Comparison of ENCODE assay signal across 30 cellular contexts in genomic region chr20:63227260-63227659, GRCh38. TPM values are rescaled to one million over a fixed set of nuclear protein-coding genes. Genes with fewer than 3 reads are reported as not detected.
DNase-seq lines count a peak whose midpoint lies in the region; ATAC-seq, FAIRE-seq and TF ChIP-seq lines count a peak whose summit lies in the region.
"Had no signal": no experiment of that assay in that cellular context is flagged by ENCODE, and none has a peak within 500 bp of the region (broad histone marks: within the 10 kb centered on the region; RNA-seq: fewer than 3 reads in every experiment).

No MANE protein-coding gene starts in this region.

- POLR2A ChIA-PET in A549 (lab: Yijun Ruan, JAX): no interaction called here

- H3K4me3 ChIP-seq in A549 (no peak overlapping the region), astrocyte (ENCODE audit: insufficient read depth, low read depth, low read length) (no peak overlapping the region), mesenchymal stem cell (ENCODE audit: insufficient read depth in 1 of 2, low read depth in 1 of 2, low read length in 2 of 2) (no peak overlapping the region), trophoblast cell (ENCODE audit: low read depth, low read length) (no peak overlapping the region)
- H3K4me3 ChIP-seq: BLaER1, GM12878 had no signal

- H3K27me3 ChIP-seq in astrocyte (ENCODE audit: insufficient read depth, low read length): no peaks in the 10 kb centered on the region
- H3K27me3 ChIP-seq in mesenchymal stem cell (ENCODE audit: control insufficient read depth in 1 of 2, insufficient read depth in 1 of 2, low read length in 2 of 2): peaks cover 0 to 29% of the 10 kb centered on the region in 2 experiments
- no peaks in the 10 kb centered on the region for H3K27me3 ChIP-seq in trophoblast cell (ENCODE audit: insufficient read depth, low read length)
- H3K27me3 ChIP-seq: BE2C had no signal

- H3K79me1 ChIP-seq in mesenchymal stem cell (replicated peaks; ENCODE audit: low read length, poor library complexity, severe bottlenecking): no peaks in the 10 kb centered on the region
- H3K79me1 ChIP-seq in trophoblast cell (ENCODE audit: low read length): peaks cover 52% of the 10 kb centered on the region

- H3K4me1 ChIP-seq in A549: peaks cover 81% of the 10 kb centered on the region
- H3K4me1 ChIP-seq in astrocyte (ENCODE audit: insufficient read depth, low read length): peaks cover 48% of the 10 kb centered on the region
- H3K4me1 ChIP-seq in mesenchymal stem cell (ENCODE audit: control insufficient read depth, insufficient read depth, low read depth, low read length): peaks cover 55% of the 10 kb centered on the region
- peaks cover 58 to 59% of the 10 kb centered on the region in 2 experiments for H3K4me1 ChIP-seq in trophoblast cell (ENCODE audit: control insufficient read depth in 1 of 2, insufficient read depth in 2 of 2, low read length in 2 of 2)

- H3K14ac ChIP-seq in mesenchymal stem cell (ENCODE audit: low read length in 2 of 2) (no peak overlapping the region), trophoblast cell (ENCODE audit: low read length) (no peak overlapping the region)

- H3K36me3 ChIP-seq in astrocyte (ENCODE audit: insufficient read depth, low read length) (no peaks in the 10 kb centered on the region), mesenchymal stem cell (ENCODE audit: control insufficient read depth in 1 of 2, insufficient read depth in 2 of 2, low read depth in 1 of 2, low read length in 2 of 2) (no peaks in the 10 kb centered on the region), trophoblast cell (ENCODE audit: control insufficient read depth in 1 of 2, insufficient read depth in 2 of 2, low read length in 2 of 2) (no peaks in the 10 kb centered on the region)
- H3K36me3 ChIP-seq: BE2C, BLaER1 had no signal

- H2BK15ac ChIP-seq in mesenchymal stem cell (ENCODE audit: low read depth, poor library complexity, severe bottlenecking): no peak overlapping the region

- TF ChIP-seq CTCF in A549 (IDR thresholded peaks at IDR 0.05) (no peak), astrocyte (IDR thresholded peaks at IDR 0.05; ENCODE audit: insufficient read depth, low read depth, low read length) (no peak)

- H4K91ac ChIP-seq in mesenchymal stem cell (ENCODE audit: low read length) (no peak overlapping the region), trophoblast cell (ENCODE audit: low read depth, low read length) (peak overlapping the region; percentile 95)

- TF ChIP-seq POLR2A in A549 (IDR thresholded peaks at IDR 0.05; ENCODE audit: low read length): no peak

- no peak for TF ChIP-seq EP300 in A549 (IDR thresholded peaks at IDR 0.05)

- H3K79me2 ChIP-seq in astrocyte (ENCODE audit: insufficient read depth, low read length) (no peaks in the 10 kb centered on the region), trophoblast cell (ENCODE audit: control insufficient read depth, insufficient read depth, low read length, poor library complexity) (peaks cover 15% of the 10 kb centered on the region)

- H3K4ac ChIP-seq in mesenchymal stem cell (ENCODE audit: low read depth in 1 of 2, low read length in 2 of 2) (no peak overlapping the region), trophoblast cell (ENCODE audit: low read depth, low read length) (no peak overlapping the region)

- H3K4me2 ChIP-seq in A549: no peak overlapping the region
- H3K4me2 ChIP-seq in astrocyte (ENCODE audit: low read length): no peak overlapping the region
- H3K4me2 ChIP-seq in mesenchymal stem cell (ENCODE audit: low read length, poor library complexity, severe bottlenecking): no peak overlapping the region
- no peak overlapping the region for H3K4me2 ChIP-seq in trophoblast cell (ENCODE audit: low read length)
- H3K4me2 ChIP-seq: BLaER1 had no signal

- H3K27ac ChIP-seq in A549 (peak overlapping the region; percentile 89 to 99; a peak in 5 of 6 replicates), astrocyte (ENCODE audit: low read depth, low read length) (no peak overlapping the region), mesenchymal stem cell (ENCODE audit: low read length, poor library complexity, severe bottlenecking) (no peak overlapping the region), trophoblast cell (ENCODE audit: low read depth, low read length) (peak overlapping the region; percentile 84)
- H3K27ac ChIP-seq: 22Rv1, BLaER1 had no signal

- H3K9ac ChIP-seq in astrocyte (ENCODE audit: low read length): no peak overlapping the region
- H3K9ac ChIP-seq in mesenchymal stem cell (ENCODE audit: low read length): no peak overlapping the region
- no peak overlapping the region for H3K9ac ChIP-seq in trophoblast cell (ENCODE audit: low read length)
- H3K9ac ChIP-seq: BLaER1 had no signal

- no peak overlapping the region for H4K8ac ChIP-seq in mesenchymal stem cell (ENCODE audit: low read length)
- H4K8ac ChIP-seq in trophoblast cell (ENCODE audit: low read depth, low read length): no peak overlapping the region

- peak overlapping the region; percentile 6 for H3K4me3 Mint-ChIP-seq in astrocyte (ENCODE audit: unreplicated experiment)
- H3K4me3 Mint-ChIP-seq in effector memory CD8-positive, alpha-beta T cell: no peak overlapping the region
- H3K4me3 Mint-ChIP-seq in T-helper 2 cell treated with Interferon-gamma antibody and Interleukin-4, amounts not matched to agents 5 μg/mL and 100 μg/mL, for 36 hours: no peak overlapping the region
- H3K4me3 Mint-ChIP-seq: CD14-positive monocyte; CD4-positive, alpha-beta memory T cell; CD4-positive, CD25-positive, alpha-beta regulatory T cell; CD8-positive, alpha-beta memory T cell had no signal

- DNase-seq in A549 (ENCODE audit: low read depth in 1 of 2, low spot score in 1 of 2): no peak
- no peak for DNase-seq in astrocyte (ENCODE audit: low read depth)
- DNase-seq in mesenchymal stem cell: no peak
- no peak for DNase-seq in trophoblast cell
- no peak for DNase-seq in effector memory CD8-positive, alpha-beta T cell
- no peak for DNase-seq in T-helper 2 cell treated with Interferon-gamma antibody and Interleukin-4, amounts not matched to agents 5 μg/mL and 100 μg/mL, for 36 hours (ENCODE audit: low spot score)
- DNase-seq: ACHN; BE2C; C1 segment of cervical spinal cord; CD4-positive, CD25-positive, alpha-beta regulatory T cell; CD8-positive, alpha-beta memory T cell; COR-L47; DMS 273 treated with DMSO at 0.1 percent for 48 hours; DMS153; DMS53; DMS79; DND-41; EL; GDM1 had no signal

- FAIRE-seq in A549 (lab: Jason Lieb, UNC) (no peak), astrocyte (lab: Jason Lieb, UNC) (no peak)
- FAIRE-seq: GM12878, GM12892, GM18507 had no signal

- ATAC-seq in A549 (no peak), GM21381 (IDR thresholded peaks at IDR 0.05; ENCODE audit: unreplicated experiment) (no peak)
- ATAC-seq in effector memory CD8-positive, alpha-beta T cell (replicated peaks): no peak
- ATAC-seq: GM12878 had no signal

- H3K18ac ChIP-seq in mesenchymal stem cell (ENCODE audit: low read depth in 1 of 2, low read length in 2 of 2) (no peak overlapping the region), trophoblast cell (ENCODE audit: low read length) (no peak overlapping the region)

- no peak overlapping the region for H4K12ac ChIP-seq in trophoblast cell (ENCODE audit: low read depth, low read length)

- H3K9me3 Mint-ChIP-seq in astrocyte (ENCODE audit: unreplicated experiment): no peaks in the 10 kb centered on the region
- H3K9me3 Mint-ChIP-seq in effector memory CD8-positive, alpha-beta T cell: no peaks in the 10 kb centered on the region
- H3K9me3 Mint-ChIP-seq in T-helper 2 cell treated with Interferon-gamma antibody and Interleukin-4, amounts not matched to agents 5 μg/mL and 100 μg/mL, for 36 hours: no peaks in the 10 kb centered on the region
- H3K9me3 Mint-ChIP-seq: CD4-positive, CD25-positive, alpha-beta regulatory T cell; CD8-positive, alpha-beta memory T cell had no signal

- H3K27me3 Mint-ChIP-seq in astrocyte (ENCODE audit: low read depth, unreplicated experiment): no peaks in the 10 kb centered on the region
- peaks cover 35 to 45% of the 10 kb centered on the region in 2 donors for H3K27me3 Mint-ChIP-seq in effector memory CD8-positive, alpha-beta T cell
- peaks cover 32% of the 10 kb centered on the region for H3K27me3 Mint-ChIP-seq in T-helper 2 cell treated with Interferon-gamma antibody and Interleukin-4, amounts not matched to agents 5 μg/mL and 100 μg/mL, for 36 hours (ENCODE audit: low read depth)

- H3K27ac Mint-ChIP-seq in astrocyte (ENCODE audit: unreplicated experiment): peak overlapping the region; percentile 72
- no peak overlapping the region for H3K27ac Mint-ChIP-seq in effector memory CD8-positive, alpha-beta T cell
- no peak overlapping the region for H3K27ac Mint-ChIP-seq in T-helper 2 cell treated with Interferon-gamma antibody and Interleukin-4, amounts not matched to agents 5 μg/mL and 100 μg/mL, for 36 hours
- H3K27ac Mint-ChIP-seq: CD14-positive monocyte; CD4-positive, alpha-beta memory T cell; CD4-positive, CD25-positive, alpha-beta regulatory T cell had no signal

- H2AK5ac ChIP-seq in mesenchymal stem cell (ENCODE audit: low read length, severe bottlenecking) (peak overlapping the region; percentile 92), trophoblast cell (ENCODE audit: low read length) (no peak overlapping the region)

- H3K36me3 Mint-ChIP-seq in astrocyte (ENCODE audit: low read depth, unreplicated experiment): no peaks in the 10 kb centered on the region
- H3K36me3 Mint-ChIP-seq in effector memory CD8-positive, alpha-beta T cell (ENCODE audit: insufficient read depth): no peaks in the 10 kb centered on the region
- H3K36me3 Mint-ChIP-seq in T-helper 2 cell treated with Interferon-gamma antibody and Interleukin-4, amounts not matched to agents 5 μg/mL and 100 μg/mL, for 36 hours (ENCODE audit: low read depth): no peaks in the 10 kb centered on the region
- H3K36me3 Mint-ChIP-seq: CD14-positive monocyte; CD4-positive, alpha-beta memory T cell; CD4-positive, CD25-positive, alpha-beta regulatory T cell; CD8-positive, alpha-beta memory T cell had no signal

- 98% methylated on average over 3 of the region's 5 CpGs for WGBS in A549 (ENCODE audit: missing lambda C conversion rate)
- 95% methylated on average over 5 of the region's 5 CpGs for WGBS in mesenchymal stem cell
- WGBS in trophoblast cell (ENCODE audit: extremely low coverage, insufficient coverage, insufficient read length): no CpG with 5 or more reads among the region's 5 CpGs

- no peak overlapping the region for H3K23ac ChIP-seq in mesenchymal stem cell (ENCODE audit: low read length in 2 of 2)
- no peak overlapping the region for H3K23ac ChIP-seq in trophoblast cell (ENCODE audit: low read length)

- no peak overlapping the region for H2BK12ac ChIP-seq in mesenchymal stem cell (ENCODE audit: low read length in 2 of 2)
- no peak overlapping the region for H2BK12ac ChIP-seq in trophoblast cell (ENCODE audit: low read length)

- no peak overlapping the region for H2BK5ac ChIP-seq in mesenchymal stem cell (ENCODE audit: low read depth, low read length, poor library complexity, severe bottlenecking)
- H2BK5ac ChIP-seq in trophoblast cell (ENCODE audit: low read depth, low read length, poor library complexity): peak overlapping the region; percentile 73

- CTCF ChIA-PET in A549 (lab: Yijun Ruan, JAX): interaction anchor here (1.2 to 8.9 kb wide), 5 partner anchors 10 to 154 kb away, joined by 5 to 401 read pairs (median 67); partner anchors contain the start of genes ARFGAP1, COL20A1 and YTHDF1

- peaks cover 49% of the 10 kb centered on the region for H3K4me1 Mint-ChIP-seq in astrocyte (ENCODE audit: low read depth, unreplicated experiment)
- peaks cover 3% of the 10 kb centered on the region in 2 donors for H3K4me1 Mint-ChIP-seq in effector memory CD8-positive, alpha-beta T cell (ENCODE audit: low read depth in 2 of 2)
- no peaks in the 10 kb centered on the region for H3K4me1 Mint-ChIP-seq in T-helper 2 cell treated with Interferon-gamma antibody and Interleukin-4, amounts not matched to agents 5 μg/mL and 100 μg/mL, for 36 hours (ENCODE audit: low read depth)
- H3K4me1 Mint-ChIP-seq: CD14-positive monocyte had no signal

- H2AFZ ChIP-seq in astrocyte (ENCODE audit: low read depth, low read length): no peak overlapping the region
- H2AFZ ChIP-seq in mesenchymal stem cell (ENCODE audit: low read depth, low read length): no peak overlapping the region
- no peak overlapping the region for H2AFZ ChIP-seq in trophoblast cell (ENCODE audit: insufficient read depth, low read length, poor library complexity)

- TF ChIP-seq RAD21 in A549 (conservative IDR thresholded peaks at IDR 0.05 in 1 of 2, IDR thresholded peaks at IDR 0.05 in 1 of 2): no peak

- peaks cover 4% of the 10 kb centered on the region for H4K20me1 ChIP-seq in astrocyte (ENCODE audit: insufficient read depth, low read length)
- H4K20me1 ChIP-seq: BLaER1 had no signal

- no peaks in the 10 kb centered on the region for H3K9me3 ChIP-seq in A549
- H3K9me3 ChIP-seq in astrocyte (ENCODE audit: insufficient read depth, low read depth, low read length): no peaks in the 10 kb centered on the region
- no peaks in the 10 kb centered on the region for H3K9me3 ChIP-seq in mesenchymal stem cell (ENCODE audit: control insufficient read depth, low read length)
- H3K9me3 ChIP-seq in trophoblast cell (ENCODE audit: insufficient read depth, low read depth, low read length): no peaks in the 10 kb centered on the region
- H3K9me3 ChIP-seq: BE2C, BLaER1 had no signal

- H2BK120ac ChIP-seq in mesenchymal stem cell (ENCODE audit: low read depth, low read length): no peak overlapping the region
- peak overlapping the region; percentile 92 for H2BK120ac ChIP-seq in trophoblast cell (ENCODE audit: insufficient read depth, low read length, poor library complexity)

RNA-seq across cellular contexts. Expression of gene BIRC7, which starts 8.4 kb away (rescaled TPM):
- 0.63 and 0.81 TPM in 2 replicates for polyA plus RNA-seq in A549 (2011; rRNA removed)
- polyA plus RNA-seq in A549 (2012; cell fraction: cytosol; rRNA removed): 0.70 and 1.2 TPM in 2 replicates
- 16.7 and 18.5 TPM in 2 replicates for polyA plus RNA-seq in A549 (2012; cell fraction: nucleus; rRNA removed)
- 3.2 to 4.9 TPM (median 4.9 TPM) in 3 replicates for polyA plus RNA-seq in A549 (2017; fragmentation: RNase III; extraction: RNeasy Plus Mini Kit Qiagen cat#74134 plus additional on column Dnase treatment)
- 0.33 and 0.63 TPM in 2 replicates for polyA minus RNA-seq in A549 (2011; rRNA and poly(A)+ RNA removed)
- total RNA-seq in astrocyte: 2.9 and 3.3 TPM in 2 replicates
- polyA plus RNA-seq in mesenchymal stem cell (2013, experiment 1 of 2): 1.6 TPM
- 1.5 TPM for polyA plus RNA-seq in mesenchymal stem cell (2013, experiment 2 of 2)
- 12.8 and 14.9 TPM in 2 replicates for polyA plus RNA-seq in trophoblast cell (2013)
- total RNA-seq: A172; A673; CD4-positive, alpha-beta memory T cell; CD4-positive, CD25-positive, alpha-beta regulatory T cell; CD8-positive, alpha-beta memory T cell; GM12878 had no signal
- polyA plus RNA-seq: AG04450; CD14-positive monocyte; CD4-positive, alpha-beta memory T cell; CD4-positive, CD25-positive, alpha-beta regulatory T cell; CD8-positive, alpha-beta memory T cell had no signal

RNA-seq across cellular contexts. Expression of gene YTHDF1, which starts 11.3 kb away (rescaled TPM):
- polyA plus RNA-seq in A549 (2011; rRNA removed): 31.4 and 31.8 TPM in 2 replicates
- polyA plus RNA-seq in A549 (2012; cell fraction: cytosol; rRNA removed): 20.9 and 23.8 TPM in 2 replicates
- 23.7 and 28.7 TPM in 2 replicates for polyA plus RNA-seq in A549 (2012; cell fraction: nucleus; rRNA removed)
- 33.4 to 37.9 TPM (median 37.8 TPM) in 3 replicates for polyA plus RNA-seq in A549 (2017; fragmentation: RNase III; extraction: RNeasy Plus Mini Kit Qiagen cat#74134 plus additional on column Dnase treatment)
- 27.1 and 30.7 TPM in 2 replicates for polyA minus RNA-seq in A549 (2011; rRNA and poly(A)+ RNA removed)
- total RNA-seq in astrocyte: 98.9 and 107 TPM in 2 replicates
- 32.3 TPM for polyA plus RNA-seq in mesenchymal stem cell (2013, experiment 1 of 2)
- 32.4 TPM for polyA plus RNA-seq in mesenchymal stem cell (2013, experiment 2 of 2)
- polyA plus RNA-seq in trophoblast cell (2013): 89.1 and 94.0 TPM in 2 replicates

RNA-seq across cellular contexts. Expression of gene NKAIN4, which starts 27.0 kb away (rescaled TPM):
- 5.8 and 6.4 TPM in 2 replicates for polyA plus RNA-seq in A549 (2011; rRNA removed)
- polyA plus RNA-seq in A549 (2012; cell fraction: cytosol; rRNA removed): 3.4 and 5.3 TPM in 2 replicates
- 9.6 and 12.0 TPM in 2 replicates for polyA plus RNA-seq in A549 (2012; cell fraction: nucleus; rRNA removed)
- polyA plus RNA-seq in A549 (2017; fragmentation: RNase III; extraction: RNeasy Plus Mini Kit Qiagen cat#74134 plus additional on column Dnase treatment): 6.3 to 9.7 TPM (median 8.4 TPM) in 3 replicates
- polyA minus RNA-seq in A549 (2011; rRNA and poly(A)+ RNA removed): 4.5 and 6.3 TPM in 2 replicates
- 146 and 162 TPM in 2 replicates for total RNA-seq in astrocyte
- 0.10 TPM for polyA plus RNA-seq in mesenchymal stem cell (2013, experiment 1 of 2)
- polyA plus RNA-seq in mesenchymal stem cell (2013, experiment 2 of 2): not detected
- 40.3 and 44.3 TPM in 2 replicates for polyA plus RNA-seq in trophoblast cell (2013)
- total RNA-seq: A172; A673; CD4-positive, alpha-beta memory T cell; CD4-positive, CD25-positive, alpha-beta regulatory T cell; CD8-positive, alpha-beta memory T cell; GM12878 had no signal
- polyA plus RNA-seq: AG04450; CD14-positive monocyte; CD4-positive, alpha-beta memory T cell; CD4-positive, CD25-positive, alpha-beta regulatory T cell; CD8-positive, alpha-beta memory T cell had no signal

RNA-seq across cellular contexts. Expression of gene ARFGAP1, which starts 45.4 kb away (rescaled TPM):
- polyA plus RNA-seq in A549 (2011; rRNA removed) (41.0 and 43.5 TPM in 2 replicates), A549 (2017; fragmentation: RNase III; extraction: RNeasy Plus Mini Kit Qiagen cat#74134 plus additional on column Dnase treatment) (89.4 to 106 TPM (median 102 TPM) in 3 replicates)
- 63.2 and 87.0 TPM in 2 replicates for polyA plus RNA-seq in A549 (2012; cell fraction: cytosol; rRNA removed)
- polyA plus RNA-seq in A549 (2012; cell fraction: nucleus; rRNA removed): 528 and 670 TPM in 2 replicates
- 36.9 and 58.2 TPM in 2 replicates for polyA minus RNA-seq in A549 (2011; rRNA and poly(A)+ RNA removed)
- total RNA-seq in astrocyte: 220 and 225 TPM in 2 replicates
- polyA plus RNA-seq in mesenchymal stem cell (2013, experiment 1 of 2): 62.8 TPM
- polyA plus RNA-seq in mesenchymal stem cell (2013, experiment 2 of 2): 60.5 TPM
- polyA plus RNA-seq in trophoblast cell (2013): 83.1 and 87.4 TPM in 2 replicates

Comparison
In these comparisons a context has a peak if more than half of its experiments do, and no peak if none do; other contexts are left out.
1. H3K27ac ChIP-seq: peak in A549 (2 of 2) and trophoblast cell (single experiment); none in astrocyte (single experiment) and mesenchymal stem cell (single experiment).